16 cellular contexts compared by ENCODE assay signal in genomic region chr13:24152292-24153214, GRCh38. TPM values are rescaled to one million over a fixed set of nuclear protein-coding genes. Genes with fewer than 3 reads are reported as not detected.
DNase-seq lines count a peak whose midpoint lies in the region; ATAC-seq and TF ChIP-seq lines count a peak whose summit lies in the region.
"Had no signal": no experiment of that assay in that cellular context is flagged by ENCODE, and none has a peak within 500 bp of the region (broad histone marks: within the 10 kb centered on the region; RNA-seq: fewer than 3 reads in every experiment).

No MANE protein-coding gene starts in this region.

- H3K4me1 Mint-ChIP-seq in HFFc6 (ENCODE audit: low read depth) = peaks cover 31% of the 10 kb centered on the region
- peaks cover 33% of the 10 kb centered on the region for H3K4me1 Mint-ChIP-seq in progenitor cell of endocrine pancreas (ENCODE audit: low read depth)
- no peaks in the 10 kb centered on the region for H3K4me1 Mint-ChIP-seq in activated CD4-positive, alpha-beta memory T cell treated with anti-CD3 and anti-CD28 coated beads for 36 hours (ENCODE audit: low read depth)

- H3K36me3 Mint-ChIP-seq in HFFc6 (ENCODE audit: low read depth) (no peaks in the 10 kb centered on the region), progenitor cell of endocrine pancreas (ENCODE audit: insufficient read depth) (no peaks in the 10 kb centered on the region)
- H3K36me3 Mint-ChIP-seq in activated CD4-positive, alpha-beta memory T cell treated with anti-CD3 and anti-CD28 coated beads for 36 hours = no peaks in the 10 kb centered on the region

- H3K27me3 ChIP-seq in right lobe of liver = no peaks in the 10 kb centered on the region

- POLR2A ChIA-PET in activated CD4-positive, alpha-beta memory T cell treated with anti-CD3 and anti-CD28 coated beads for 36 hours (lab: Charles Lee) = no interaction called here

- peaks cover 0 to 18% (median 0%) of the 10 kb centered on the region in 4 donors for H3K4me1 ChIP-seq in right lobe of liver

- no peak for TF ChIP-seq POLR2A in right lobe of liver (IDR thresholded peaks at IDR 0.05)

- H3K27me3 Mint-ChIP-seq in HFFc6 (ENCODE audit: insufficient read depth) (no peaks in the 10 kb centered on the region), progenitor cell of endocrine pancreas (no peaks in the 10 kb centered on the region)
- peaks cover 7% of the 10 kb centered on the region for H3K27me3 Mint-ChIP-seq in activated CD4-positive, alpha-beta memory T cell treated with anti-CD3 and anti-CD28 coated beads for 36 hours

- no peak overlapping the region for H3K27ac ChIP-seq in right lobe of liver
- H3K27ac ChIP-seq: PC-9 had no signal

- H3K27ac Mint-ChIP-seq in HFFc6 (0 out of 2 replicates have a peak overlapping the region, but pooled peaks have one; percentile 25), progenitor cell of endocrine pancreas (peak overlapping the region; percentile 23)
- no peak overlapping the region for H3K27ac Mint-ChIP-seq in activated CD4-positive, alpha-beta memory T cell treated with anti-CD3 and anti-CD28 coated beads for 36 hours

- intact Hi-C loops in right lobe of liver (cut with DNase I) = no loop called here
- intact Hi-C loops in activated CD4-positive, alpha-beta memory T cell treated with anti-CD3 and anti-CD28 coated beads for 36 hours (cut with micrococcal nuclease) = no loop called here

- H3K36me3 ChIP-seq in right lobe of liver = no peaks in the 10 kb centered on the region

- DNase-seq in HFFc6 (no peak), SW480 (ENCODE audit: low spot score) (peak; percentile 26), right lobe of liver (no peak), progenitor cell of endocrine pancreas (ENCODE audit: low spot score, unreplicated experiment) (no peak), DMS 273 treated with DMSO at 0.1 percent for 48 hours (lab: John Stamatoyannopoulos, UW) (no peak)
- DNase-seq in activated CD4-positive, alpha-beta memory T cell treated with anti-CD3 and anti-CD28 coated beads for 36 hours = no peak
- no peak for DNase-seq in activated T-cell treated with anti-CD3 and anti-CD28 coated beads, Interleukin-2, amount 50 U/mL, for 48 hours
- DNase-seq: HCEC 1CT, KG1, NCI-H1048, NCI-H1694, NCI-H2107, NCI-H345, NCI-H748 treated with DMSO at 0.1 percent for 48 hours, PC-9, SK-N-SH had no signal

- no peak overlapping the region for H3K4me3 Mint-ChIP-seq in HFFc6
- no peak overlapping the region for H3K4me3 Mint-ChIP-seq in progenitor cell of endocrine pancreas (ENCODE audit: low read depth)
- H3K4me3 Mint-ChIP-seq in activated CD4-positive, alpha-beta memory T cell treated with anti-CD3 and anti-CD28 coated beads for 36 hours = no peak overlapping the region

- no peaks in the 10 kb centered on the region for H3K9me3 Mint-ChIP-seq in HFFc6
- no peaks in the 10 kb centered on the region for H3K9me3 Mint-ChIP-seq in progenitor cell of endocrine pancreas (ENCODE audit: low read depth)
- H3K9me3 Mint-ChIP-seq in activated CD4-positive, alpha-beta memory T cell treated with anti-CD3 and anti-CD28 coated beads for 36 hours = no peaks in the 10 kb centered on the region

- peak in 3 of 4 donors; percentile 3 to 23 (median 11) for ATAC-seq in right lobe of liver

- H3K9me3 ChIP-seq in right lobe of liver = no peaks in the 10 kb centered on the region
- H3K9me3 ChIP-seq: SK-N-SH had no signal

- 75% methylated on average over 8 of the region's 11 CpGs for WGBS in right lobe of liver (ENCODE audit: insufficient coverage, low coverage, low lambda C conversion rate, missing lambda C conversion rate)

- TF ChIP-seq CTCF in HFFc6 (IDR thresholded peaks at IDR 0.05) (no peak), right lobe of liver (IDR thresholded peaks at IDR 0.05) (no peak), progenitor cell of endocrine pancreas (IDR thresholded peaks at IDR 0.05; ENCODE audit: unreplicated experiment) (no peak)

- CTCF ChIA-PET in activated CD4-positive, alpha-beta memory T cell treated with anti-CD3 and anti-CD28 coated beads for 36 hours (lab: Charles Lee) = interaction anchor here (1.0 to 1.3 kb wide), 2 partner anchors 76 to 100 kb away, joined by 3 read pairs; no protein-coding TSS in a partner anchor

- no peak overlapping the region for H3K4me3 ChIP-seq in right lobe of liver
- H3K4me3 ChIP-seq: PC-9 had no signal

RNA-seq across cellular contexts. Expression of gene SPATA13, which starts 8.0 kb away (rescaled TPM):
- total RNA-seq in HFFc6 (2021; fragmentation: NEBNext Ultra II Directional; extraction: Animal tissue kit (Norgen Biotek cat#: 25700)) = 1 to 10 TPM; 7.0 to 9.2 (median 8.4) TPM
- total RNA-seq in right lobe of liver = 10 to 100 TPM; 21.5 to 39.9 (median 30.5) TPM
- 32.5 and 35.8 TPM in 2 replicates for total RNA-seq in progenitor cell of endocrine pancreas
- 10 to 100 TPM; 50.3 to 50.8 TPM for total RNA-seq in activated CD4-positive, alpha-beta memory T cell treated with anti-CD3 and anti-CD28 coated beads for 36 hours
